In genomic region chr4:152100378-152101201, GRCh38 we compare ENCODE assay signal across 9 cellular contexts.
A peak's percentile ranks its signal among the peaks of the same experiment; 100 is the strongest.
DNase-seq lines count a peak whose midpoint lies in the region; ATAC-seq and TF ChIP-seq lines count a peak whose summit lies in the region.
"Had no signal": no experiment of that assay in that cellular context is flagged by ENCODE, and none has a peak within 500 bp of the region (broad histone marks: within the 10 kb centered on the region; RNA-seq: fewer than 3 reads in every experiment).

No MANE protein-coding gene starts in this region.

- WGBS in tibial nerve, 2 donors: 85 to 88% methylated on average over 6 of the region's 6 CpGs

- peak overlapping the region; percentile 87 for H3K4me2 ChIP-seq in Loucy (ENCODE audit: low read depth, low read length, poor library complexity, severe bottlenecking)

- H3K9me3 ChIP-seq in Loucy (ENCODE audit: insufficient read depth, low read depth, low read length): no peaks in the 10 kb centered on the region
- H3K9me3 ChIP-seq in tibial nerve: no peaks in the 10 kb centered on the region
- H3K9me3 ChIP-seq: thyroid gland had no signal

- no peaks in the 10 kb centered on the region for H3K27me3 Mint-ChIP-seq in activated T-helper 1 cell treated with anti-CD3 and anti-CD28 coated beads, Interleukin-12 subunit alpha, Interleukin-12 subunit beta, Interleukin-2, Interleukin-4 antibody, amounts not matched to agents 30 ng/mL and 10 ng/mL and 1 ng/mL, durations not matched to agents 14 hours and 24 hours and 36 hours (ENCODE audit: insufficient read depth)
- no peaks in the 10 kb centered on the region for H3K27me3 Mint-ChIP-seq in memory B cell
- no peaks in the 10 kb centered on the region for H3K27me3 Mint-ChIP-seq in stimulated activated naive CD8-positive, alpha-beta T cell treated with anti-CD3 and anti-CD28 coated beads, Interleukin-15, amount 100 ng/mL, for 72 hours

- H3K4me1 Mint-ChIP-seq in activated T-helper 1 cell treated with anti-CD3 and anti-CD28 coated beads, Interleukin-12 subunit alpha, Interleukin-12 subunit beta, Interleukin-2, Interleukin-4 antibody, amounts not matched to agents 30 ng/mL and 10 ng/mL and 1 ng/mL, durations not matched to agents 14 hours and 24 hours and 36 hours (ENCODE audit: low read depth): peaks cover 79% of the 10 kb centered on the region
- peaks cover 25% of the 10 kb centered on the region for H3K4me1 Mint-ChIP-seq in memory B cell
- H3K4me1 Mint-ChIP-seq in stimulated activated naive CD8-positive, alpha-beta T cell treated with anti-CD3 and anti-CD28 coated beads, Interleukin-15, amount 100 ng/mL, for 72 hours: peaks cover 88% of the 10 kb centered on the region

- TF ChIP-seq CTCF in Loucy (conservative IDR thresholded peaks at IDR 0.05; ENCODE audit: low read length) (no peak), tibial nerve (IDR thresholded peaks at IDR 0.05) (no peak)

- intact Hi-C loops in activated T-helper 1 cell treated with anti-CD3 and anti-CD28 coated beads, Interleukin-12 subunit alpha, Interleukin-12 subunit beta, Interleukin-2, Interleukin-4 antibody, amounts not matched to agents 30 ng/mL and 10 ng/mL and 1 ng/mL, durations not matched to agents 14 hours and 24 hours and 36 hours (cut with micrococcal nuclease): loop anchor here (1.0 to 10.0 kb wide), 3 partner anchors 83 to 437 kb away; partner anchors contain the start of genes FBXW7 and GATB

- ATAC-seq in GM18502 (IDR thresholded peaks at IDR 0.05; ENCODE audit: poor library complexity, unreplicated experiment) (peak; percentile 60), memory B cell (ENCODE audit: low read depth) (peak; percentile 67), HG02840 (IDR thresholded peaks at IDR 0.05; ENCODE audit: low FRiP score, unreplicated experiment) (no peak)
- peak; percentile 90 for ATAC-seq in stimulated activated naive CD8-positive, alpha-beta T cell treated with anti-CD3 and anti-CD28 coated beads, Interleukin-15, amount 100 ng/mL, for 72 hours

- H3K4me1 ChIP-seq in Loucy (ENCODE audit: insufficient read depth, low read length, poor library complexity, severe bottlenecking): peaks cover 73% of the 10 kb centered on the region
- H3K4me1 ChIP-seq in tibial nerve: peaks cover 0 to 25% (median 1%) of the 10 kb centered on the region in 4 donors

- no peak for TF ChIP-seq POLR2A in tibial nerve (IDR thresholded peaks at IDR 0.05)

- H3K36me3 Mint-ChIP-seq in activated T-helper 1 cell treated with anti-CD3 and anti-CD28 coated beads, Interleukin-12 subunit alpha, Interleukin-12 subunit beta, Interleukin-2, Interleukin-4 antibody, amounts not matched to agents 30 ng/mL and 10 ng/mL and 1 ng/mL, durations not matched to agents 14 hours and 24 hours and 36 hours (ENCODE audit: low read depth): peaks cover 18% of the 10 kb centered on the region
- H3K36me3 Mint-ChIP-seq in memory B cell: no peaks in the 10 kb centered on the region

- H3K4me3 Mint-ChIP-seq in activated T-helper 1 cell treated with anti-CD3 and anti-CD28 coated beads, Interleukin-12 subunit alpha, Interleukin-12 subunit beta, Interleukin-2, Interleukin-4 antibody, amounts not matched to agents 30 ng/mL and 10 ng/mL and 1 ng/mL, durations not matched to agents 14 hours and 24 hours and 36 hours: peak overlapping the region; percentile 75
- peak overlapping the region; percentile 63 for H3K4me3 Mint-ChIP-seq in memory B cell
- peak overlapping the region; percentile 91 to 96 for H3K4me3 Mint-ChIP-seq in stimulated activated naive CD8-positive, alpha-beta T cell treated with anti-CD3 and anti-CD28 coated beads, Interleukin-15, amount 100 ng/mL, for 72 hours

- H3K9me3 Mint-ChIP-seq in activated T-helper 1 cell treated with anti-CD3 and anti-CD28 coated beads, Interleukin-12 subunit alpha, Interleukin-12 subunit beta, Interleukin-2, Interleukin-4 antibody, amounts not matched to agents 30 ng/mL and 10 ng/mL and 1 ng/mL, durations not matched to agents 14 hours and 24 hours and 36 hours: peaks cover 3% of the 10 kb centered on the region
- H3K9me3 Mint-ChIP-seq in memory B cell: peaks cover 6% of the 10 kb centered on the region
- no peaks in the 10 kb centered on the region for H3K9me3 Mint-ChIP-seq in stimulated activated naive CD8-positive, alpha-beta T cell treated with anti-CD3 and anti-CD28 coated beads, Interleukin-15, amount 100 ng/mL, for 72 hours

- peaks cover 12% of the 10 kb centered on the region for H3F3A ChIP-seq in Loucy (ENCODE audit: low read depth)

- no peak for TF ChIP-seq EP300 in tibial nerve (IDR thresholded peaks at IDR 0.05)

- H3K27me3 ChIP-seq in Loucy (ENCODE audit: insufficient read depth, low read length, poor library complexity, severe bottlenecking) (no peaks in the 10 kb centered on the region), tibial nerve (no peaks in the 10 kb centered on the region)
- H3K27me3 ChIP-seq: thyroid gland had no signal

- peak; percentile 78 for DNase-seq in activated T-helper 1 cell treated with anti-CD3 and anti-CD28 coated beads, Interleukin-12 subunit alpha, Interleukin-12 subunit beta, Interleukin-2, Interleukin-4 antibody, amounts not matched to agents 30 ng/mL and 10 ng/mL and 1 ng/mL, durations not matched to agents 14 hours and 24 hours and 36 hours (ENCODE audit: low spot score)
- DNase-seq in memory B cell (ENCODE audit: low spot score in 2 of 2): no peak
- DNase-seq in stimulated activated naive CD8-positive, alpha-beta T cell treated with anti-CD3 and anti-CD28 coated beads, Interleukin-15, amount 100 ng/mL, for 72 hours: peak; percentile 65 to 85
- no peak for DNase-seq in NCI-H526 treated with DMSO at 0.1 percent for 48 hours (lab: John Stamatoyannopoulos, UW)
- no peak for DNase-seq in tibial nerve (ENCODE audit: low spot score in 2 of 2)

- H3K27ac ChIP-seq in tibial nerve: peak overlapping the region in 2 of 4 donors; percentile 20 to 57
- H3K27ac ChIP-seq: thyroid gland had no signal

- no peaks in the 10 kb centered on the region for H4K20me1 ChIP-seq in Loucy (ENCODE audit: insufficient read depth, low read length, poor library complexity, severe bottlenecking)

- H3K36me3 ChIP-seq in Loucy (ENCODE audit: insufficient read depth, low read length): no peaks in the 10 kb centered on the region
- H3K36me3 ChIP-seq in tibial nerve: no peaks in the 10 kb centered on the region
- H3K36me3 ChIP-seq: thyroid gland had no signal

- H2AFZ ChIP-seq in Loucy (ENCODE audit: low read length): peak overlapping the region; percentile 14

- H3K9ac ChIP-seq in Loucy (ENCODE audit: low read depth, low read length, poor library complexity, severe bottlenecking): peak overlapping the region; percentile 71

- peak overlapping the region; percentile 71 for H3K4me3 ChIP-seq in Loucy (ENCODE audit: low read length, poor library complexity, severe bottlenecking)
- no peak overlapping the region for H3K4me3 ChIP-seq in tibial nerve
- H3K4me3 ChIP-seq: thyroid gland had no signal

- no peaks in the 10 kb centered on the region; the same call in 1 of the 2 replicates for H3K79me2 ChIP-seq in Loucy (ENCODE audit: insufficient read depth, low read length)

- peak overlapping the region; percentile 97 for H3K27ac Mint-ChIP-seq in activated T-helper 1 cell treated with anti-CD3 and anti-CD28 coated beads, Interleukin-12 subunit alpha, Interleukin-12 subunit beta, Interleukin-2, Interleukin-4 antibody, amounts not matched to agents 30 ng/mL and 10 ng/mL and 1 ng/mL, durations not matched to agents 14 hours and 24 hours and 36 hours
- H3K27ac Mint-ChIP-seq in memory B cell: peak overlapping the region; percentile 81
- peak overlapping the region; percentile 97 to 98 for H3K27ac Mint-ChIP-seq in stimulated activated naive CD8-positive, alpha-beta T cell treated with anti-CD3 and anti-CD28 coated beads, Interleukin-15, amount 100 ng/mL, for 72 hours

- H3K9me2 ChIP-seq in Loucy (replicated peaks; ENCODE audit: low read depth, low read length): no peaks in the 10 kb centered on the region

Comparison
In these comparisons a context has a peak if more than half of its experiments do, and no peak if none do; other contexts are left out.
1. DNase-seq: peak in activated T-helper 1 cell treated with anti-CD3 and anti-CD28 coated beads, Interleukin-12 subunit alpha, Interleukin-12 subunit beta, Interleukin-2, Interleukin-4 antibody, amounts not matched to agents 30 ng/mL and 10 ng/mL and 1 ng/mL, durations not matched to agents 14 hours and 24 hours and 36 hours (single experiment) and stimulated activated naive CD8-positive, alpha-beta T cell treated with anti-CD3 and anti-CD28 coated beads, Interleukin-15, amount 100 ng/mL, for 72 hours (2 of 2); none in memory B cell (0 of 2), NCI-H526 treated with DMSO at 0.1 percent for 48 hours (single experiment) and tibial nerve (0 of 2).
2. Peak in every context shown above with its lines, with median percentiles within 50 percentile points of each other: H3K27ac Mint-ChIP-seq and H3K4me3 Mint-ChIP-seq.